28 cellular contexts compared by ENCODE assay signal in genomic region chr2:171788316-171788993, GRCh38.
DNase-seq lines count a peak whose midpoint lies in the region; ATAC-seq and TF ChIP-seq lines count a peak whose summit lies in the region.
"Had no signal": no experiment of that assay in that cellular context is flagged by ENCODE, and none has a peak within 500 bp of the region (broad histone marks: within the 10 kb centered on the region; RNA-seq: fewer than 3 reads in every experiment).

No MANE protein-coding gene starts in this region.

- peaks cover 52% of the 10 kb centered on the region for H3K36me3 Mint-ChIP-seq in activated CD8-positive, alpha-beta T cell treated with anti-CD3 and anti-CD28 coated beads, Interleukin-2, amount 10 ng/mL, durations not matched to agents 7 days and 5 days (ENCODE audit: low read depth)
- H3K36me3 Mint-ChIP-seq in activated CD8-positive, alpha-beta T cell treated with anti-CD3 and anti-CD28 coated beads for 36 hours (ENCODE audit: low read depth), result peaks cover 46% of the 10 kb centered on the region
- H3K36me3 Mint-ChIP-seq in dendritic cell treated with granulocyte-macrophage colony-stimulating factor and Interleukin-4, amounts not matched to agents 40 ng/mL and 50 ng/mL, for 4 days (ENCODE audit: low read depth), result peaks cover 68% of the 10 kb centered on the region
- H3K36me3 Mint-ChIP-seq in stimulated activated naive B cell treated with anti-CD40 and anti-IgM and Interleukin-4, amounts not matched to agents 10 μg/mL and 1 μg/mL and 100 μg/mL, for 72 hours, result peaks cover 54 to 62% of the 10 kb centered on the region in 2 donors

- CTCF ChIA-PET in activated CD8-positive, alpha-beta T cell treated with anti-CD3 and anti-CD28 coated beads, Interleukin-2, amount 10 ng/mL, durations not matched to agents 7 days and 5 days (lab: Charles Lee), result no interaction called here
- CTCF ChIA-PET in activated CD8-positive, alpha-beta T cell treated with anti-CD3 and anti-CD28 coated beads for 36 hours (lab: Charles Lee), result no interaction called here

- no peak for TF ChIP-seq CTCF in activated CD8-positive, alpha-beta T cell treated with anti-CD3 and anti-CD28 coated beads for 36 hours (IDR thresholded peaks at IDR 0.05)
- TF ChIP-seq CTCF in LNCaP clone FGC (IDR thresholded peaks at IDR 0.05; ENCODE audit: control insufficient read depth, extremely low read depth, insufficient read depth), result no peak

- no peak overlapping the region for H3K4me3 Mint-ChIP-seq in activated CD8-positive, alpha-beta T cell treated with anti-CD3 and anti-CD28 coated beads, Interleukin-2, amount 10 ng/mL, durations not matched to agents 7 days and 5 days
- no peak overlapping the region for H3K4me3 Mint-ChIP-seq in activated CD8-positive, alpha-beta T cell treated with anti-CD3 and anti-CD28 coated beads for 36 hours
- no peak overlapping the region for H3K4me3 Mint-ChIP-seq in dendritic cell treated with granulocyte-macrophage colony-stimulating factor and Interleukin-4, amounts not matched to agents 40 ng/mL and 50 ng/mL, for 4 days
- H3K4me3 Mint-ChIP-seq in stimulated activated naive B cell treated with anti-CD40 and anti-IgM and Interleukin-4, amounts not matched to agents 10 μg/mL and 1 μg/mL and 100 μg/mL, for 72 hours, result no peak overlapping the region
- H3K4me3 Mint-ChIP-seq: activated naive CD4-positive, alpha-beta T cell treated with anti-CD3 and anti-CD28 coated beads, Interleukin-2, amount 10 ng/mL, durations not matched to agents 7 days and 5 days; activated T-cell treated with anti-CD3 and anti-CD28 coated beads, Interleukin-2, amount 50 U/mL, for 72 hours; IgD-negative memory B cell; nephron; stimulated activated naive CD8-positive, alpha-beta T cell treated with anti-CD3 and anti-CD28 coated beads, Interleukin-15, amount 100 ng/mL, for 72 hours; T-helper 17 cell had no signal

- POLR2A ChIA-PET in activated CD8-positive, alpha-beta T cell treated with anti-CD3 and anti-CD28 coated beads, Interleukin-2, amount 10 ng/mL, durations not matched to agents 7 days and 5 days (lab: Charles Lee), result no interaction called here
- POLR2A ChIA-PET in activated CD8-positive, alpha-beta T cell treated with anti-CD3 and anti-CD28 coated beads for 36 hours (lab: Charles Lee), result no interaction called here

- H3K27ac Mint-ChIP-seq in activated CD8-positive, alpha-beta T cell treated with anti-CD3 and anti-CD28 coated beads, Interleukin-2, amount 10 ng/mL, durations not matched to agents 7 days and 5 days, result peak overlapping the region; percentile 8
- no peak overlapping the region for H3K27ac Mint-ChIP-seq in activated CD8-positive, alpha-beta T cell treated with anti-CD3 and anti-CD28 coated beads for 36 hours
- peak overlapping the region; percentile 30 for H3K27ac Mint-ChIP-seq in dendritic cell treated with granulocyte-macrophage colony-stimulating factor and Interleukin-4, amounts not matched to agents 40 ng/mL and 50 ng/mL, for 4 days
- peak overlapping the region; percentile 14 for H3K27ac Mint-ChIP-seq in stimulated activated naive B cell treated with anti-CD40 and anti-IgM and Interleukin-4, amounts not matched to agents 10 μg/mL and 1 μg/mL and 100 μg/mL, for 72 hours
- H3K27ac Mint-ChIP-seq: activated naive CD4-positive, alpha-beta T cell treated with anti-CD3 and anti-CD28 coated beads, Interleukin-2, amount 10 ng/mL, durations not matched to agents 7 days and 5 days; activated T-cell treated with anti-CD3 and anti-CD28 coated beads, Interleukin-2, amount 50 U/mL, for 72 hours; IgD-negative memory B cell; nephron had no signal

- H3K9me3 Mint-ChIP-seq in activated CD8-positive, alpha-beta T cell treated with anti-CD3 and anti-CD28 coated beads, Interleukin-2, amount 10 ng/mL, durations not matched to agents 7 days and 5 days (ENCODE audit: insufficient read depth), result no peaks in the 10 kb centered on the region
- no peaks in the 10 kb centered on the region for H3K9me3 Mint-ChIP-seq in activated CD8-positive, alpha-beta T cell treated with anti-CD3 and anti-CD28 coated beads for 36 hours
- H3K9me3 Mint-ChIP-seq in dendritic cell treated with granulocyte-macrophage colony-stimulating factor and Interleukin-4, amounts not matched to agents 40 ng/mL and 50 ng/mL, for 4 days, result no peaks in the 10 kb centered on the region
- no peaks in the 10 kb centered on the region for H3K9me3 Mint-ChIP-seq in stimulated activated naive B cell treated with anti-CD40 and anti-IgM and Interleukin-4, amounts not matched to agents 10 μg/mL and 1 μg/mL and 100 μg/mL, for 72 hours
- H3K9me3 Mint-ChIP-seq: activated naive CD4-positive, alpha-beta T cell treated with anti-CD3 and anti-CD28 coated beads, Interleukin-2, amount 10 ng/mL, durations not matched to agents 7 days and 5 days; activated T-cell treated with anti-CD3 and anti-CD28 coated beads, Interleukin-2, amount 50 U/mL, for 72 hours; IgD-negative memory B cell; nephron; stimulated activated naive CD8-positive, alpha-beta T cell treated with anti-CD3 and anti-CD28 coated beads, Interleukin-15, amount 100 ng/mL, for 72 hours had no signal

- no peaks in the 10 kb centered on the region for H3K27me3 Mint-ChIP-seq in activated CD8-positive, alpha-beta T cell treated with anti-CD3 and anti-CD28 coated beads, Interleukin-2, amount 10 ng/mL, durations not matched to agents 7 days and 5 days (ENCODE audit: low read depth)
- no peaks in the 10 kb centered on the region for H3K27me3 Mint-ChIP-seq in activated CD8-positive, alpha-beta T cell treated with anti-CD3 and anti-CD28 coated beads for 36 hours
- H3K27me3 Mint-ChIP-seq in dendritic cell treated with granulocyte-macrophage colony-stimulating factor and Interleukin-4, amounts not matched to agents 40 ng/mL and 50 ng/mL, for 4 days, result no peaks in the 10 kb centered on the region
- H3K27me3 Mint-ChIP-seq in stimulated activated naive B cell treated with anti-CD40 and anti-IgM and Interleukin-4, amounts not matched to agents 10 μg/mL and 1 μg/mL and 100 μg/mL, for 72 hours, result no peaks in the 10 kb centered on the region
- H3K27me3 Mint-ChIP-seq: activated naive CD4-positive, alpha-beta T cell treated with anti-CD3 and anti-CD28 coated beads, Interleukin-2, amount 10 ng/mL, durations not matched to agents 7 days and 5 days; IgD-negative memory B cell; stimulated activated naive CD8-positive, alpha-beta T cell treated with anti-CD3 and anti-CD28 coated beads, Interleukin-15, amount 100 ng/mL, for 72 hours; T-helper 17 cell had no signal

- intact Hi-C loops in activated CD8-positive, alpha-beta T cell treated with anti-CD3 and anti-CD28 coated beads for 36 hours (cut with micrococcal nuclease), result no loop called here
- intact Hi-C loops in dendritic cell treated with granulocyte-macrophage colony-stimulating factor and Interleukin-4, amounts not matched to agents 40 ng/mL and 50 ng/mL, for 4 days (cut with micrococcal nuclease), result no loop called here

- no peak for DNase-seq in activated CD8-positive, alpha-beta T cell treated with anti-CD3 and anti-CD28 coated beads, Interleukin-2, amount 10 ng/mL, durations not matched to agents 7 days and 5 days
- DNase-seq in activated CD8-positive, alpha-beta T cell treated with anti-CD3 and anti-CD28 coated beads for 36 hours, result no peak
- peak; percentile 45 for DNase-seq in LNCaP clone FGC (ENCODE audit: low read depth)
- no peak for DNase-seq in stimulated activated naive B cell treated with anti-CD40 and anti-IgM and Interleukin-4, amounts not matched to agents 10 μg/mL and 1 μg/mL and 100 μg/mL, for 72 hours
- no peak for DNase-seq in SHP77 (lab: John Stamatoyannopoulos, UW)
- DNase-seq: activated CD4-positive, alpha-beta T cell treated with anti-CD3 and anti-CD28 coated beads for 1 hour; activated naive CD4-positive, alpha-beta T cell treated with anti-CD3 and anti-CD28 coated beads, Interleukin-2, amount 10 ng/mL, durations not matched to agents 7 days and 5 days; activated T-cell treated with anti-CD3 and anti-CD28 coated beads, Interleukin-2, amount 50 U/mL, for 72 hours; AML-193; amygdala; DMS79; effector CD4-positive, alpha-beta T cell; GF-D8; head of caudate nucleus; NCI-H1105; NCI-H1930; NCI-H226; NCI-H774; SK-N-SH; stimulated activated naive CD8-positive, alpha-beta T cell treated with anti-CD3 and anti-CD28 coated beads, Interleukin-15, amount 100 ng/mL, for 72 hours; T-helper 17 cell; thyroid gland had no signal

- ATAC-seq in activated CD8-positive, alpha-beta T cell treated with anti-CD3 and anti-CD28 coated beads, Interleukin-2, amount 10 ng/mL, durations not matched to agents 7 days and 5 days, result no peak
- no peak for ATAC-seq in activated CD8-positive, alpha-beta T cell treated with anti-CD3 and anti-CD28 coated beads for 36 hours
- ATAC-seq in stimulated activated naive B cell treated with anti-CD40 and anti-IgM and Interleukin-4, amounts not matched to agents 10 μg/mL and 1 μg/mL and 100 μg/mL, for 72 hours (replicated peaks), result no peak
- ATAC-seq in HG02938 (IDR thresholded peaks at IDR 0.05; ENCODE audit: unreplicated experiment) (no peak), HG03045 (IDR thresholded peaks at IDR 0.05; ENCODE audit: unreplicated experiment) (no peak)
- ATAC-seq: activated T-cell treated with anti-CD3 and anti-CD28 coated beads, Interleukin-2, amount 50 U/mL, for 72 hours; stimulated activated naive CD8-positive, alpha-beta T cell treated with anti-CD3 and anti-CD28 coated beads, Interleukin-15, amount 100 ng/mL, for 72 hours; T-helper 17 cell had no signal

- H3K4me3 ChIP-seq in LNCaP clone FGC (ENCODE audit: low read depth, low read length), result no peak overlapping the region
- H3K4me3 ChIP-seq: lung, thyroid gland had no signal

- no peaks in the 10 kb centered on the region for H3K4me1 Mint-ChIP-seq in activated CD8-positive, alpha-beta T cell treated with anti-CD3 and anti-CD28 coated beads, Interleukin-2, amount 10 ng/mL, durations not matched to agents 7 days and 5 days (ENCODE audit: low read depth)
- no peaks in the 10 kb centered on the region for H3K4me1 Mint-ChIP-seq in activated CD8-positive, alpha-beta T cell treated with anti-CD3 and anti-CD28 coated beads for 36 hours (ENCODE audit: low read depth)
- peaks cover 20% of the 10 kb centered on the region for H3K4me1 Mint-ChIP-seq in dendritic cell treated with granulocyte-macrophage colony-stimulating factor and Interleukin-4, amounts not matched to agents 40 ng/mL and 50 ng/mL, for 4 days (ENCODE audit: low read depth)
- peaks cover 0 to 5% of the 10 kb centered on the region in 2 donors for H3K4me1 Mint-ChIP-seq in stimulated activated naive B cell treated with anti-CD40 and anti-IgM and Interleukin-4, amounts not matched to agents 10 μg/mL and 1 μg/mL and 100 μg/mL, for 72 hours
- H3K4me1 Mint-ChIP-seq: activated naive CD4-positive, alpha-beta T cell treated with anti-CD3 and anti-CD28 coated beads, Interleukin-2, amount 10 ng/mL, durations not matched to agents 7 days and 5 days; IgD-negative memory B cell; nephron; T-helper 17 cell had no signal
